Comparison of ENCODE assay signal across 18 cellular contexts in the genomic region with DNA sequence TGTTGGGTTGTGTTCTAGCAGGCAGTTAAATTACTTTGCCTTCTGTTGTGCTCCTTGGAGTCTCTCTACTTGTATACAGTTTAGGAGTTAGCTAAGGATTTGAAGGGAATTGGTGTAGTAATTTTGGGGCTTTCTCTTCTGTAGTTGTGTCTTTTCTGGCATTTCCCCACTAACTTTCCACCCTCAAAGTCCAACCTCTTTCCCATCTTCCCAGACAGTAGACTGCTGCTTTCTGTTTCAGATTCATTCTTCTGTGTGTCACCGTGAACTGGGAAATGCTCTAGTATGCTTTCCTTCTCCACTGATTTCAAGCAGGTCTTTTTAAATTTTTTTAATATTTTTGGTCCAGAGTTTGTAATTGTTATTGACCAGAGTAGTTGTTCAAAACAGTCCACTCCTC. TPM values are rescaled to one million over a fixed set of nuclear protein-coding genes. Genes with fewer than 3 reads are reported as not detected.
"Had no signal": no experiment of that assay in that cellular context is flagged by ENCODE, and none has a peak within 500 bp of the region (broad histone marks: within the 10 kb centered on the region; RNA-seq: fewer than 3 reads in every experiment).

No MANE protein-coding gene starts in this region.

- DNase-seq: activated CD4-positive, alpha-beta memory T cell treated with anti-CD3 and anti-CD28 coated beads, Interleukin-2, amount 10 ng/mL, durations not matched to agents 7 days and 5 days; activated CD4-positive, alpha-beta T cell treated with anti-CD3 and anti-CD28 coated beads for 36 hours; activated naive CD4-positive, alpha-beta T cell treated with anti-CD3 and anti-CD28 coated beads, Interleukin-2, amount 50 U/mL, for 16 hours; activated T-cell treated with anti-CD3 and anti-CD28 coated beads, Interleukin-2, amount 50 U/mL, for 24 hours; foreskin melanocyte; heart right ventricle; midbrain; naive B cell; ovary; SIG-M5; stimulated activated CD4-positive, alpha-beta T cell treated with anti-CD3 and anti-CD28 coated beads, Interleukin-15, amount 100 ng/mL, for 24 hours; stimulated activated CD4-positive, alpha-beta T cell treated with anti-CD3 and anti-CD28 coated beads, Interleukin-4, amount 100 ng/mL, for 1 hour; stimulated activated naive CD4-positive, alpha-beta T cell treated with Interleukin-2 at 50 U/mL for 16 hours; testis; WERI-Rb-1 had no signal

- H3K4me1 Mint-ChIP-seq: activated CD4-positive, alpha-beta memory T cell treated with anti-CD3 and anti-CD28 coated beads, Interleukin-2, amount 10 ng/mL, durations not matched to agents 7 days and 5 days; activated CD4-positive, alpha-beta T cell treated with anti-CD3 and anti-CD28 coated beads for 36 hours had no signal

- H3K27ac ChIP-seq: cardiac muscle cell, testis, WERI-Rb-1 had no signal

- H3K27ac Mint-ChIP-seq: activated CD4-positive, alpha-beta memory T cell treated with anti-CD3 and anti-CD28 coated beads, Interleukin-2, amount 10 ng/mL, durations not matched to agents 7 days and 5 days; activated CD4-positive, alpha-beta T cell treated with anti-CD3 and anti-CD28 coated beads for 36 hours; activated T-cell treated with anti-CD3 and anti-CD28 coated beads, Interleukin-2, amount 50 U/mL, for 24 hours; naive B cell; T-helper 1 cell treated with Interleukin-12 subunit alpha and Interleukin-12 subunit beta and Interleukin-4 antibody, amounts not matched to agents 30 μg/mL and 1 μg/mL, for 36 hours had no signal

- H3K9me3 ChIP-seq: heart right ventricle, ovary, testis had no signal

- H3K36me3 ChIP-seq: cardiac muscle cell, heart right ventricle, ovary, WERI-Rb-1 had no signal

- H3K9me3 Mint-ChIP-seq: activated CD4-positive, alpha-beta memory T cell treated with anti-CD3 and anti-CD28 coated beads, Interleukin-2, amount 10 ng/mL, durations not matched to agents 7 days and 5 days; activated T-cell treated with anti-CD3 and anti-CD28 coated beads, Interleukin-2, amount 50 U/mL, for 24 hours; naive B cell; T-helper 1 cell treated with Interleukin-12 subunit alpha and Interleukin-12 subunit beta and Interleukin-4 antibody, amounts not matched to agents 30 μg/mL and 1 μg/mL, for 36 hours had no signal

- H3K4me3 Mint-ChIP-seq: activated CD4-positive, alpha-beta memory T cell treated with anti-CD3 and anti-CD28 coated beads, Interleukin-2, amount 10 ng/mL, durations not matched to agents 7 days and 5 days; activated CD4-positive, alpha-beta T cell treated with anti-CD3 and anti-CD28 coated beads for 36 hours; activated T-cell treated with anti-CD3 and anti-CD28 coated beads, Interleukin-2, amount 50 U/mL, for 24 hours; naive B cell; T-helper 1 cell treated with Interleukin-12 subunit alpha and Interleukin-12 subunit beta and Interleukin-4 antibody, amounts not matched to agents 30 μg/mL and 1 μg/mL, for 36 hours had no signal

- H3K27me3 ChIP-seq: cardiac muscle cell, ovary, testis had no signal

- ATAC-seq: activated CD4-positive, alpha-beta T cell treated with anti-CD3 and anti-CD28 coated beads for 36 hours; heart right ventricle had no signal

- H3K4me3 ChIP-seq: cardiac muscle cell, heart right ventricle, lung, ovary, testis had no signal

RNA-seq across cellular contexts. Expression of a gene that starts 4.5 kb away (rescaled TPM):
- total RNA-seq: activated CD4-positive, alpha-beta T cell treated with anti-CD3 and anti-CD28 coated beads for 36 hours had no signal
